ENCODE assay signal across 29 cellular contexts in the genomic region with DNA sequence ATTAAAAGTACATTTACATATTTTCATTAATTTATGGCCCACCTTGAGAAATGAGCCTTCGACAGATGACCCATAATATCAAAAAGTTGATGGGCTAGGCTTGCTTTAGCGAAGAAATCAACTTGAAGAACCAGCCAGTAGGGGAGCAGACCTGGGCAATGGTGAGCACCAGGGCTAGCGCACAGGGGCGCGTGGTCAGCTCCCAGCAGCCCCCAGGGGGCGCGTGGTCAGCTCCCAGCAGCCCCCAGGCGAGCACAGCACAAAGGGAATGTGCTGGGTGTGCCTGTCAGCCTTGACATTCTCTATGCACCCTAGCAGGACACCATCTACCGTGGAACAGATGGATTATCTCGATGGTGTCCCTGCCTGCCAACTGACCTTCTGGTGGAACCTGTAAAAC. TPM values are rescaled to one million over a fixed set of nuclear protein-coding genes. Genes with fewer than 3 reads are reported as not detected.
"Had no signal": no experiment of that assay in that cellular context is flagged by ENCODE, and none has a peak within 500 bp of the region (broad histone marks: within the 10 kb centered on the region; RNA-seq: fewer than 3 reads in every experiment).

No MANE protein-coding gene starts in this region.

- H3K36me3 ChIP-seq: adrenal gland, esophagus squamous epithelium, gastroesophageal sphincter had no signal

- H3K27ac ChIP-seq: adrenal gland, body of pancreas, epithelial cell of prostate, esophagus squamous epithelium, gastroesophageal sphincter had no signal

- H3K27me3 ChIP-seq: adrenal gland, body of pancreas, esophagus squamous epithelium, gastroesophageal sphincter had no signal

- DNase-seq: activated B cell treated with CpG ODN at 0.5 μM for 24 hours; activated CD4-positive, alpha-beta memory T cell treated with anti-CD3 and anti-CD28 coated beads for 36 hours; activated CD4-positive, alpha-beta T cell treated with anti-CD3 and anti-CD28 coated beads for 36 hours; activated CD4-positive, alpha-beta T cell treated with anti-CD3 and anti-CD28 coated beads, Interleukin-2, amount 10 ng/mL, durations not matched to agents 24 days and 14 days; activated CD4-positive, CD25-positive, alpha-beta regulatory T cell treated with anti-CD3 and anti-CD28 coated beads, Interleukin-2, amount 50 U/mL, for 72 hours; activated CD8-positive, alpha-beta memory T cell treated with anti-CD3 and anti-CD28 coated beads, Interleukin-2, amount 10 ng/mL, durations not matched to agents 7 days and 5 days; activated CD8-positive, alpha-beta memory T cell treated with anti-CD3 and anti-CD28 coated beads, Interleukin-2, amount 50 U/mL, for 4 hours; activated CD8-positive, alpha-beta T cell treated with anti-CD3 and anti-CD28 coated beads, Interleukin-2, amount 10 ng/mL, durations not matched to agents 7 days and 5 days; activated effector memory CD4-positive, alpha-beta T cell treated with anti-CD3 and anti-CD28 coated beads, Interleukin-2, amount 50 U/mL, for 16 hours; activated naive CD4-positive, alpha-beta T cell treated with anti-CD3 and anti-CD28 coated beads for 36 hours; activated naive CD8-positive, alpha-beta T cell treated with anti-CD3 and anti-CD28 coated beads for 36 hours; activated naive CD8-positive, alpha-beta T cell treated with anti-CD3 and anti-CD28 coated beads, Interleukin-2, amount 50 U/mL, for 24 hours; activated T-cell treated with anti-CD3 and anti-CD28 coated beads, Interleukin-2, amount 50 U/mL, for 1 hour; activated T-cell treated with anti-CD3 and anti-CD28 coated beads, Interleukin-2, amount 50 U/mL, for 48 hours; adrenal gland; amygdala; aorta; body of pancreas; caudate nucleus; cortex of kidney; dermis blood vessel endothelial cell; effector CD4-positive, alpha-beta T cell; effector memory CD8-positive, alpha-beta T cell; esophagus squamous epithelium; foreskin melanocyte; head of caudate nucleus; T-helper 2 cell had no signal

- H3K4me3 ChIP-seq: adrenal gland, body of pancreas, esophagus squamous epithelium, gastroesophageal sphincter had no signal

- H3K4me1 ChIP-seq: adrenal gland, body of pancreas, esophagus squamous epithelium, gastroesophageal sphincter had no signal

- ATAC-seq: activated CD4-positive, alpha-beta T cell treated with anti-CD3 and anti-CD28 coated beads for 36 hours; activated CD8-positive, alpha-beta memory T cell treated with anti-CD3 and anti-CD28 coated beads, Interleukin-2, amount 10 ng/mL, durations not matched to agents 7 days and 5 days; activated CD8-positive, alpha-beta T cell treated with anti-CD3 and anti-CD28 coated beads, Interleukin-2, amount 10 ng/mL, durations not matched to agents 7 days and 5 days; activated naive CD8-positive, alpha-beta T cell treated with anti-CD3 and anti-CD28 coated beads, Interleukin-2, amount 50 U/mL, for 24 hours; body of pancreas; effector memory CD8-positive, alpha-beta T cell; gastroesophageal sphincter had no signal

- H3K9me3 ChIP-seq: adrenal gland, body of pancreas, esophagus squamous epithelium, gastroesophageal sphincter had no signal

RNA-seq across cellular contexts. Expression of a gene that starts 15.3 kb away (rescaled TPM):
- total RNA-seq: activated CD8-positive, alpha-beta T cell treated with anti-CD3 and anti-CD28 coated beads, Interleukin-2, amount 10 ng/mL, durations not matched to agents 7 days and 5 days; activated naive CD8-positive, alpha-beta T cell treated with anti-CD3 and anti-CD28 coated beads for 36 hours had no signal
